10 cellular contexts compared by ENCODE assay signal in the genomic region with DNA sequence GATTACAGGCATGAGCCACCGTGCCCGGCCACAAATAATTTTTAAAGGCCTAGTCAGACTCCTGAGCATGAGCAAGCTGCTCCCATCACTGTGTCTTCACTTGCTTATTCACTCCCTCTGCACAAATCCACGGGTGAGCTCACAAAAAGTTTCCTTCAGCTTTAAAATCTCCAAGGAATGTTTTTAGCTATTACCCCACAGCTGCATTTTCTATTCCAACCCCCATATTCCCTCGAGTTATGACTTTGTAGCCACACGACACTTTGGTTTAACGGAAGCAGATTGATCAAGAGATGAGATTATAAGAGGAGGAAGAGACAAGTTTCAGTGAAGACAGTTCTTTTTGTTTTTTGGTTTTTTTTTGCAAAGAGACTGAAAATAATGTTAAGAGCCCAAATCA. TPM values are rescaled to one million over a fixed set of nuclear protein-coding genes. Genes with fewer than 3 reads are reported as not detected.
DNase-seq lines count a peak whose midpoint lies in the region; TF ChIP-seq lines count a peak whose summit lies in the region.
"Had no signal": no experiment of that assay in that cellular context is flagged by ENCODE, and none has a peak within 500 bp of the region (broad histone marks: within the 10 kb centered on the region; RNA-seq: fewer than 3 reads in every experiment).

No MANE protein-coding gene starts in this region.

- TF ChIP-seq CTCF in left ventricle myocardium inferior (IDR thresholded peaks at IDR 0.05; ENCODE audit: borderline replicate concordance), result no peak

- no peaks in the 10 kb centered on the region for H3K36me3 ChIP-seq in left ventricle myocardium inferior
- H3K36me3 ChIP-seq in thymus (ENCODE audit: control insufficient read depth, insufficient read depth), result no peaks in the 10 kb centered on the region
- H3K36me3 ChIP-seq: ascending aorta had no signal

- WGBS in thymus, result 10% methylated on average over 6 of the region's 6 CpGs

- DNase-seq in left ventricle myocardium inferior (no peak), cardiac septum (ENCODE audit: low spot score) (no peak), OCI-M1 (lab: John Stamatoyannopoulos, UW) (peak; percentile 76), fibroblast of peridontal ligament (ENCODE audit: extremely low read depth) (peak; percentile 86), DMS53 (lab: John Stamatoyannopoulos, UW) (no peak), COLO829 (ENCODE audit: low spot score) (no peak)
- DNase-seq in activated CD4-positive, alpha-beta T cell treated with anti-CD3 and anti-CD28 coated beads, Interleukin-2, amount 50 U/mL, for 4 hours, result no peak
- DNase-seq: NCI-H1417 had no signal

- H3K9me3 ChIP-seq in left ventricle myocardium inferior (replicated peaks) (no peaks in the 10 kb centered on the region), thymus (ENCODE audit: control insufficient read depth) (no peaks in the 10 kb centered on the region)
- H3K9me3 ChIP-seq: ascending aorta had no signal

- intact Hi-C loops in left ventricle myocardium inferior (cut with micrococcal nuclease), result no loop called here
- intact Hi-C loops in cardiac septum (cut with DNase I), result no loop called here

- H3K27me3 ChIP-seq in left ventricle myocardium inferior (ENCODE audit: low read depth) (no peaks in the 10 kb centered on the region), thymus (ENCODE audit: control insufficient read depth, insufficient read depth) (no peaks in the 10 kb centered on the region)
- H3K27me3 ChIP-seq: ascending aorta had no signal

- H3K4me3 ChIP-seq in left ventricle myocardium inferior (no peak overlapping the region), thymus (ENCODE audit: low read length) (peak overlapping the region; percentile 8)
- H3K4me3 ChIP-seq: ascending aorta had no signal

- H3K4me1 ChIP-seq in left ventricle myocardium inferior, result peaks cover 53% of the 10 kb centered on the region
- H3K4me1 ChIP-seq in thymus (ENCODE audit: control insufficient read depth, insufficient read depth, low read length), result peaks cover 75% of the 10 kb centered on the region

- H3K27ac ChIP-seq in left ventricle myocardium inferior (replicated peaks) (peak overlapping the region; percentile 21), thymus (ENCODE audit: low read depth) (peak overlapping the region; percentile 91)
- H3K27ac ChIP-seq: ascending aorta had no signal

RNA-seq across cellular contexts. Expression of a gene that starts 49.1 kb away (rescaled TPM):
- total RNA-seq in left ventricle myocardium inferior (16.0 TPM), cardiac septum (8.5 TPM)
- 18.3 TPM for polyA plus RNA-seq in thymus

Comparison
In these comparisons a context has a peak if more than half of its experiments do, and no peak if none do; other contexts are left out.
1. DNase-seq: peak in OCI-M1 (single experiment) and fibroblast of peridontal ligament (single experiment); none in left ventricle myocardium inferior (single experiment), cardiac septum (single experiment), DMS53 (single experiment), COLO829 (single experiment) and activated CD4-positive, alpha-beta T cell treated with anti-CD3 and anti-CD28 coated beads, Interleukin-2, amount 50 U/mL, for 4 hours (0 of 2).